ENCODE assay signal across 8 cellular contexts in genomic region chr9:107443786-107444185, GRCh38.
"Had no signal": no experiment of that assay in that cellular context is flagged by ENCODE, and none has a peak within 500 bp of the region (broad histone marks: within the 10 kb centered on the region; RNA-seq: fewer than 3 reads in every experiment).

No MANE protein-coding gene starts in this region.

- H3K4me3 Mint-ChIP-seq: GM23338, H9, HFFc6 had no signal

- DNase-seq: H9, HCEC 1CT, HFFc6, IMR-90 had no signal

- ATAC-seq: GM23338 had no signal

- H3K27ac Mint-ChIP-seq: GM23338, HFFc6 had no signal

- H3K4me3 ChIP-seq: GM23338 had no signal

- H3K9me3 Mint-ChIP-seq: GM23338, H9, HFFc6 had no signal

- H3K4me2 ChIP-seq: GM23338 had no signal

- FAIRE-seq: H1, H54 had no signal

- H3K27ac ChIP-seq: HL-60 had no signal
